In genomic region chr1:2797741-2798016, GRCh38 we compare ENCODE assay signal across 23 cellular contexts. TPM values are rescaled to one million over a fixed set of nuclear protein-coding genes. Genes with fewer than 3 reads are reported as not detected.
DNase-seq lines count a peak whose midpoint lies in the region; ATAC-seq and TF ChIP-seq lines count a peak whose summit lies in the region.
"Had no signal": no experiment of that assay in that cellular context is flagged by ENCODE, and none has a peak within 500 bp of the region (broad histone marks: within the 10 kb centered on the region; RNA-seq: fewer than 3 reads in every experiment).

No MANE protein-coding gene starts in this region.

- H3K36me3 ChIP-seq in neuronal stem cell (replicated peaks in 1 of 2; ENCODE audit: control insufficient read depth in 2 of 2, insufficient read depth in 2 of 2, low read length in 2 of 2) (no peaks in the 10 kb centered on the region), sigmoid colon (no peaks in the 10 kb centered on the region), trophoblast cell (ENCODE audit: control insufficient read depth in 1 of 2, insufficient read depth in 2 of 2, low read length in 2 of 2) (no peaks in the 10 kb centered on the region)

- no peak for TF ChIP-seq POLR2A in sigmoid colon (IDR thresholded peaks at IDR 0.05)

- H3K4me1 ChIP-seq in neuronal stem cell (ENCODE audit: control insufficient read depth in 2 of 2, insufficient read depth in 1 of 2, low read depth in 1 of 2, low read length in 2 of 2) (no peaks in the 10 kb centered on the region), sigmoid colon (no peaks in the 10 kb centered on the region), trophoblast cell (ENCODE audit: control insufficient read depth in 1 of 2, insufficient read depth in 2 of 2, low read length in 2 of 2) (no peaks in the 10 kb centered on the region)
- H3K4me1 ChIP-seq: A549, Caco-2 had no signal

- no peak overlapping the region for H4K8ac ChIP-seq in neuronal stem cell (ENCODE audit: low read depth, low read length)
- H4K8ac ChIP-seq in trophoblast cell (ENCODE audit: low read depth, low read length) = no peak overlapping the region

- H3K79me1 ChIP-seq in neuronal stem cell (ENCODE audit: low read depth, low read length) (no peaks in the 10 kb centered on the region), trophoblast cell (ENCODE audit: low read length) (no peaks in the 10 kb centered on the region)

- no peak overlapping the region for H2BK15ac ChIP-seq in neuronal stem cell (ENCODE audit: low read length)

- no peak for ATAC-seq in Right ventricle myocardium superior (ENCODE audit: poor library complexity)
- ATAC-seq in left cardiac atrium = no peak
- ATAC-seq: A549; CD8-positive, alpha-beta T cell; GM12878 had no signal

- DNase-seq in Right ventricle myocardium superior = peak; percentile 14
- DNase-seq in left cardiac atrium = no peak
- DNase-seq in neuronal stem cell (ENCODE audit: low spot score) = no peak
- peak; percentile 10 for DNase-seq in sigmoid colon
- no peak for DNase-seq in trophoblast cell
- no peak for DNase-seq in DMS153 (lab: John Stamatoyannopoulos, UW)
- DNase-seq in NCI-H1048 (lab: John Stamatoyannopoulos, UW) = no peak
- DNase-seq: AML-193; Caco-2; Calu3; CD4-positive, alpha-beta T cell; CD8-positive, alpha-beta T cell; DMS53; DMS79; DND-41; EL; GDM1 had no signal

- H2BK12ac ChIP-seq in neuronal stem cell (ENCODE audit: low read length) = no peak overlapping the region
- no peak overlapping the region for H2BK12ac ChIP-seq in trophoblast cell (ENCODE audit: low read length)

- no peaks in the 10 kb centered on the region for H3K79me2 ChIP-seq in trophoblast cell (ENCODE audit: control insufficient read depth, insufficient read depth, low read length, poor library complexity)

- H2AFZ ChIP-seq in neuronal stem cell (ENCODE audit: low read length) (no peak overlapping the region), trophoblast cell (ENCODE audit: insufficient read depth, low read length, poor library complexity) (no peak overlapping the region)

- no peak for TF ChIP-seq EP300 in sigmoid colon (IDR thresholded peaks at IDR 0.05)

- no peak overlapping the region for H3K27ac ChIP-seq in neuronal stem cell (replicated peaks; ENCODE audit: low read length)
- no peak overlapping the region for H3K27ac ChIP-seq in sigmoid colon
- no peak overlapping the region for H3K27ac ChIP-seq in trophoblast cell (ENCODE audit: low read depth, low read length)
- H3K27ac ChIP-seq: 22Rv1, A549, C4-2B had no signal

- H3K4ac ChIP-seq in neuronal stem cell (ENCODE audit: low read length) (no peak overlapping the region), trophoblast cell (ENCODE audit: low read depth, low read length) (no peak overlapping the region)

- H3K23ac ChIP-seq in neuronal stem cell (ENCODE audit: low read depth, low read length, poor library complexity) = no peak overlapping the region
- no peak overlapping the region for H3K23ac ChIP-seq in trophoblast cell (ENCODE audit: low read length)

- WGBS in neuronal stem cell (ENCODE audit: extremely low coverage in 2 of 2, insufficient read length in 2 of 2, insufficient replicate concordance in 1 of 2), 2 donors = no CpG with 5 or more reads among the region's 6 CpGs
- WGBS in sigmoid colon, 2 donors = 59 to 61% methylated on average over 6 of the region's 6 CpGs
- no CpG with 5 or more reads among the region's 6 CpGs for WGBS in trophoblast cell (ENCODE audit: extremely low coverage, insufficient coverage, insufficient read length)

- no peak overlapping the region for H3K4me2 ChIP-seq in neuronal stem cell (ENCODE audit: insufficient read depth, low read length, poor library complexity, severe bottlenecking)
- H3K4me2 ChIP-seq in trophoblast cell (ENCODE audit: low read length) = no peak overlapping the region
- H3K4me2 ChIP-seq: A549 had no signal

- no peak for TF ChIP-seq CTCF in sigmoid colon (IDR thresholded peaks at IDR 0.05)

- H3K9me3 ChIP-seq in neuronal stem cell (replicated peaks in 1 of 2; ENCODE audit: control insufficient read depth in 2 of 2, insufficient read depth in 1 of 2, low read depth in 1 of 2, low read length in 2 of 2) (peaks cover 0 to 2% of the 10 kb centered on the region in 2 donors), sigmoid colon (peaks cover 0 to 18% (median 10%) of the 10 kb centered on the region in 4 donors), trophoblast cell (ENCODE audit: insufficient read depth, low read depth, low read length) (peaks cover 28% of the 10 kb centered on the region)
- H3K9me3 ChIP-seq: Caco-2 had no signal

- H3K27me3 ChIP-seq in neuronal stem cell (ENCODE audit: control insufficient read depth in 3 of 3, insufficient read depth in 3 of 3, low read depth in 1 of 3, low read length in 3 of 3) (peaks cover 0 to 8% (median 0%) of the 10 kb centered on the region in 3 experiments), sigmoid colon (peaks cover 5 to 58% (median 14%) of the 10 kb centered on the region in 3 donors), trophoblast cell (ENCODE audit: insufficient read depth, low read length) (no peaks in the 10 kb centered on the region)

- H3K9ac ChIP-seq in neuronal stem cell (ENCODE audit: low read depth, low read length, poor library complexity) (no peak overlapping the region), trophoblast cell (ENCODE audit: low read length) (no peak overlapping the region)

- H2AK5ac ChIP-seq in neuronal stem cell (ENCODE audit: low read depth, low read length) (no peak overlapping the region), trophoblast cell (ENCODE audit: low read length) (no peak overlapping the region)

- peak overlapping the region; percentile 19 for H3K18ac ChIP-seq in neuronal stem cell (ENCODE audit: low read length)
- H3K18ac ChIP-seq in trophoblast cell (ENCODE audit: low read length) = no peak overlapping the region

- H2BK5ac ChIP-seq in neuronal stem cell (ENCODE audit: low read length) = no peak overlapping the region
- H2BK5ac ChIP-seq in trophoblast cell (ENCODE audit: low read depth, low read length, poor library complexity) = no peak overlapping the region

- intact Hi-C loops in Right ventricle myocardium superior (cut with DNase I) (no loop called here), left cardiac atrium (cut with DNase I) (no loop called here), sigmoid colon (cut with DNase I) (no loop called here)

- no peak overlapping the region for H4K12ac ChIP-seq in trophoblast cell (ENCODE audit: low read depth, low read length)

- H2BK120ac ChIP-seq in neuronal stem cell (ENCODE audit: low read depth, low read length) = no peak overlapping the region
- H2BK120ac ChIP-seq in trophoblast cell (ENCODE audit: insufficient read depth, low read length, poor library complexity) = no peak overlapping the region

- H3K4me3 ChIP-seq in neuronal stem cell (ENCODE audit: low read length in 2 of 2) (no peak overlapping the region), sigmoid colon (no peak overlapping the region), trophoblast cell (ENCODE audit: low read depth, low read length) (no peak overlapping the region)
- H3K4me3 ChIP-seq: A549, GM12878 had no signal

- H4K91ac ChIP-seq in neuronal stem cell (ENCODE audit: low read depth, low read length, poor library complexity) (no peak overlapping the region), trophoblast cell (ENCODE audit: low read depth, low read length) (no peak overlapping the region)

- H3K14ac ChIP-seq in neuronal stem cell (ENCODE audit: low read length) = no peak overlapping the region
- no peak overlapping the region for H3K14ac ChIP-seq in trophoblast cell (ENCODE audit: low read length)

RNA-seq across cellular contexts. Expression of gene TTC34, which starts 3.8 kb away (rescaled TPM):
- 0.56 TPM for total RNA-seq in Right ventricle myocardium superior
- total RNA-seq in left cardiac atrium = under 1 TPM; 0.52 to 0.53 TPM
- 0.39 TPM for polyA plus RNA-seq in neuronal stem cell (2013, experiment 1 of 2)
- 0.35 TPM for polyA plus RNA-seq in neuronal stem cell (2013, experiment 2 of 2)
- under 1 TPM; 0.16 to 0.83 (median 0.63) TPM for total RNA-seq in sigmoid colon
- under 1 TPM in 2 of 3 donors, not detected in 1; under 0.01 to 0.57 TPM for polyA plus RNA-seq in sigmoid colon
- polyA plus RNA-seq in trophoblast cell (2013) = 0.05 and 0.07 TPM in 2 replicates
- total RNA-seq: A172, Daoy had no signal

Comparison
In these comparisons a context has a peak if more than half of its experiments do, and no peak if none do; other contexts are left out.
1. DNase-seq: peak in Right ventricle myocardium superior (single experiment) and sigmoid colon (single experiment); none in left cardiac atrium (single experiment), neuronal stem cell (single experiment), trophoblast cell (0 of 2), DMS153 (single experiment) and NCI-H1048 (single experiment).